In the genomic region with DNA sequence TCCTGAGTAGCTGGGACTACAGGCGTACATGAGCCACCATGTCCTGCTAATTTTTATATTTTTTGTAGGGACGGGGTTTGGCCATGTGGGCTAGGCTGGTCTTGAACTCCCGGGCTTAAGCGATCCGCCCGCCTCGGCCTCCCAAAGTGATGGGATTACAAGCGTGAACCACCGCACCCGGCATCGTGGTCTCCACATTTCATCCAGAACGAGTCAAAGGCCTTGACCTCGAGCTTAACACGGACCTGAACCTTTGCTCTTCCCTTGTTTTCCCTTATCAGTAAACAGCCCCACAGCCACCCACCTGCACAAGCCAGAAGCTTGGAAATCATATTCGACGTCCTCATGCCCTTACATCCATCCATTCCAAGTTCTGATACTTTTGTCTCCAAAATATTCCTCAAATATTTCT, we compare ENCODE assay signal across 9 cellular contexts. TPM values are rescaled to one million over a fixed set of nuclear protein-coding genes. Genes with fewer than 3 reads are reported as not detected.
DNase-seq lines count a peak whose midpoint lies in the region; ATAC-seq and TF ChIP-seq lines count a peak whose summit lies in the region.
"Had no signal": no experiment of that assay in that cellular context is flagged by ENCODE, and none has a peak within 500 bp of the region (broad histone marks: within the 10 kb centered on the region; RNA-seq: fewer than 3 reads in every experiment).

No MANE protein-coding gene starts in this region.

- no peak overlapping the region for H3K27ac ChIP-seq in suprapubic skin

- no peak for ATAC-seq in activated CD8-positive, alpha-beta memory T cell treated with anti-CD3 and anti-CD28 coated beads, Interleukin-2, amount 10 ng/mL, durations not matched to agents 7 days and 5 days
- no peak for ATAC-seq in HG03175 (IDR thresholded peaks at IDR 0.05; ENCODE audit: unreplicated experiment)

- H3K36me3 ChIP-seq in kidney epithelial cell (ENCODE audit: control insufficient read depth, insufficient read depth, low read length) (no peaks in the 10 kb centered on the region), suprapubic skin (no peaks in the 10 kb centered on the region)

- WGBS in suprapubic skin, result 89% methylated on average over 16 of the region's 16 CpGs

- H3K4me3 ChIP-seq in kidney epithelial cell (ENCODE audit: low read depth, low read length) (peak overlapping the region; percentile 89), suprapubic skin (peak overlapping the region; percentile 90)

- H3K9me3 Mint-ChIP-seq in activated CD8-positive, alpha-beta memory T cell treated with anti-CD3 and anti-CD28 coated beads, Interleukin-2, amount 10 ng/mL, durations not matched to agents 7 days and 5 days (ENCODE audit: low read depth), result no peaks in the 10 kb centered on the region
- H3K9me3 Mint-ChIP-seq in activated naive CD8-positive, alpha-beta T cell treated with anti-CD3 and anti-CD28 coated beads for 36 hours, result no peaks in the 10 kb centered on the region

- no peak for TF ChIP-seq POLR2A in suprapubic skin (IDR thresholded peaks at IDR 0.05)

- TF ChIP-seq CTCF in kidney epithelial cell (IDR thresholded peaks at IDR 0.05; ENCODE audit: insufficient read depth, low read length, poor library complexity, severe bottlenecking) (no peak), suprapubic skin (IDR thresholded peaks at IDR 0.05) (no peak)

- peak overlapping the region; percentile 92 for H3K4me3 Mint-ChIP-seq in activated CD8-positive, alpha-beta memory T cell treated with anti-CD3 and anti-CD28 coated beads, Interleukin-2, amount 10 ng/mL, durations not matched to agents 7 days and 5 days
- H3K4me3 Mint-ChIP-seq in activated naive CD8-positive, alpha-beta T cell treated with anti-CD3 and anti-CD28 coated beads for 36 hours, result peak overlapping the region; percentile 99

- H3K4me1 ChIP-seq in suprapubic skin, result peaks cover 30% of the 10 kb centered on the region

- no peak for TF ChIP-seq EP300 in suprapubic skin (IDR thresholded peaks at IDR 0.05)

- H3K9me3 ChIP-seq in suprapubic skin, result no peaks in the 10 kb centered on the region

- no peaks in the 10 kb centered on the region for H3K27me3 Mint-ChIP-seq in activated CD8-positive, alpha-beta memory T cell treated with anti-CD3 and anti-CD28 coated beads, Interleukin-2, amount 10 ng/mL, durations not matched to agents 7 days and 5 days
- no peaks in the 10 kb centered on the region for H3K27me3 Mint-ChIP-seq in activated naive CD8-positive, alpha-beta T cell treated with anti-CD3 and anti-CD28 coated beads for 36 hours

- no peak for DNase-seq in activated CD8-positive, alpha-beta memory T cell treated with anti-CD3 and anti-CD28 coated beads, Interleukin-2, amount 10 ng/mL, durations not matched to agents 7 days and 5 days
- DNase-seq in activated CD8-positive, alpha-beta memory T cell treated with anti-CD3 and anti-CD28 coated beads for 24 hours, result no peak
- no peak for DNase-seq in activated naive CD8-positive, alpha-beta T cell treated with anti-CD3 and anti-CD28 coated beads for 36 hours
- DNase-seq in kidney epithelial cell (ENCODE audit: low read depth), result no peak
- DNase-seq in suprapubic skin (ENCODE audit: low spot score in 2 of 2), result no peak
- no peak for DNase-seq in DMS153 treated with DMSO at 0.1 percent for 48 hours (lab: John Stamatoyannopoulos, UW; ENCODE audit: unreplicated experiment)
- no peak for DNase-seq in NCI-H524 (lab: John Stamatoyannopoulos, UW)
- DNase-seq: DMS153 had no signal

- H3K36me3 Mint-ChIP-seq in activated CD8-positive, alpha-beta memory T cell treated with anti-CD3 and anti-CD28 coated beads, Interleukin-2, amount 10 ng/mL, durations not matched to agents 7 days and 5 days, result peaks cover 9% of the 10 kb centered on the region
- H3K36me3 Mint-ChIP-seq in activated naive CD8-positive, alpha-beta T cell treated with anti-CD3 and anti-CD28 coated beads for 36 hours, result peaks cover 8% of the 10 kb centered on the region

- H3K27ac Mint-ChIP-seq in activated CD8-positive, alpha-beta memory T cell treated with anti-CD3 and anti-CD28 coated beads, Interleukin-2, amount 10 ng/mL, durations not matched to agents 7 days and 5 days, result peak overlapping the region; percentile 100
- peak overlapping the region; percentile 99 for H3K27ac Mint-ChIP-seq in activated naive CD8-positive, alpha-beta T cell treated with anti-CD3 and anti-CD28 coated beads for 36 hours

- CTCF ChIA-PET in activated CD8-positive, alpha-beta memory T cell treated with anti-CD3 and anti-CD28 coated beads, Interleukin-2, amount 10 ng/mL, durations not matched to agents 7 days and 5 days (lab: Charles Lee), result interaction anchor here (0.9 to 2.6 kb wide), 2 partner anchors 42 to 215 kb away, joined by 3 to 16 read pairs; no protein-coding TSS in a partner anchor

- H3K27me3 ChIP-seq in kidney epithelial cell (ENCODE audit: control insufficient read depth, insufficient read depth, low read length), result no peaks in the 10 kb centered on the region
- H3K27me3 ChIP-seq in suprapubic skin, result no peaks in the 10 kb centered on the region

- H3K4me1 Mint-ChIP-seq in activated CD8-positive, alpha-beta memory T cell treated with anti-CD3 and anti-CD28 coated beads, Interleukin-2, amount 10 ng/mL, durations not matched to agents 7 days and 5 days, result peaks cover 42% of the 10 kb centered on the region
- H3K4me1 Mint-ChIP-seq in activated naive CD8-positive, alpha-beta T cell treated with anti-CD3 and anti-CD28 coated beads for 36 hours, result peaks cover 26% of the 10 kb centered on the region

RNA-seq across cellular contexts. Expression of a gene that starts 1.3 kb away (rescaled TPM):
- 10 to 100 TPM; 27.0 to 32.9 TPM for total RNA-seq in activated CD8-positive, alpha-beta memory T cell treated with anti-CD3 and anti-CD28 coated beads, Interleukin-2, amount 10 ng/mL, durations not matched to agents 7 days and 5 days
- 10 to 100 TPM; 25.9 to 30.3 TPM for total RNA-seq in activated naive CD8-positive, alpha-beta T cell treated with anti-CD3 and anti-CD28 coated beads for 36 hours
- 20.9 and 31.1 TPM in 2 replicates for total RNA-seq in kidney epithelial cell
- total RNA-seq in suprapubic skin, result 100 to 1,000 TPM in 1 of 4 donors, 10 to 100 TPM in 3; 45.9 to 135 (median 61.1) TPM
